ENCODE assay signal across 22 cellular contexts in genomic region chr1:20115916-20116315, GRCh38. TPM values are rescaled to one million over a fixed set of nuclear protein-coding genes. Genes with fewer than 3 reads are reported as not detected.
DNase-seq lines count a peak whose midpoint lies in the region; ATAC-seq and TF ChIP-seq lines count a peak whose summit lies in the region.
"Had no signal": no experiment of that assay in that cellular context is flagged by ENCODE, and none has a peak within 500 bp of the region (broad histone marks: within the 10 kb centered on the region; RNA-seq: fewer than 3 reads in every experiment).

No MANE protein-coding gene starts in this region.

- DNase-seq in activated CD4-positive, CD25-positive, alpha-beta regulatory T cell treated with anti-CD3 and anti-CD28 coated beads, Interleukin-2, amount 50 U/mL, for 72 hours: peak; percentile 13
- no peak for DNase-seq in activated CD4-positive, CD25-positive, alpha-beta regulatory T cell (lab: John Stamatoyannopoulos, UW)
- DNase-seq in mesenteric fat pad (ENCODE audit: low spot score): peak; percentile 53
- peak; percentile 40 for DNase-seq in sigmoid colon
- peak; percentile 19 for DNase-seq in upper lobe of right lung
- no peak for DNase-seq in DMS 273 (lab: John Stamatoyannopoulos, UW; ENCODE audit: unreplicated experiment)
- DNase-seq: AML-193; BE2C; C1 segment of cervical spinal cord; CD4-positive, alpha-beta memory T cell; CD4-positive, CD25-positive, alpha-beta regulatory T cell; CD8-positive, alpha-beta memory T cell; COR-L47; DMS79 treated with DMSO at 0.1 percent for 48 hours; GF-D8 had no signal

- intact Hi-C loops in sigmoid colon (cut with DNase I) (no loop called here), upper lobe of right lung (cut with DNase I) (no loop called here)

- TF ChIP-seq CTCF in sigmoid colon (IDR thresholded peaks at IDR 0.05): no peak
- no peak for TF ChIP-seq CTCF in upper lobe of right lung (IDR thresholded peaks at IDR 0.05)

- H3K27me3 ChIP-seq in sigmoid colon (no peaks in the 10 kb centered on the region), upper lobe of right lung (no peaks in the 10 kb centered on the region)
- H3K27me3 ChIP-seq: BLaER1 had no signal

- H3K36me3 ChIP-seq in sigmoid colon: no peaks in the 10 kb centered on the region
- no peaks in the 10 kb centered on the region for H3K36me3 ChIP-seq in upper lobe of right lung
- H3K36me3 ChIP-seq: BE2C, BLaER1 had no signal

- H3K4me1 ChIP-seq in sigmoid colon (peaks cover 0 to 7% (median 5%) of the 10 kb centered on the region in 4 donors), upper lobe of right lung (no peaks in the 10 kb centered on the region)
- H3K4me1 ChIP-seq: A549, BE2C had no signal

- H3K27ac ChIP-seq in sigmoid colon: no peak overlapping the region
- no peak overlapping the region for H3K27ac ChIP-seq in upper lobe of right lung
- H3K27ac ChIP-seq: 22Rv1, A549, BLaER1 had no signal

- no peak for TF ChIP-seq EP300 in sigmoid colon (IDR thresholded peaks at IDR 0.05)

- WGBS in sigmoid colon, 2 donors: 84 to 91% methylated on average over 7 of the region's 7 CpGs

- no peak for ATAC-seq in upper lobe of right lung
- no peak for ATAC-seq in GM19395 (IDR thresholded peaks at IDR 0.05; ENCODE audit: unreplicated experiment)
- no peak for ATAC-seq in GM19351 (IDR thresholded peaks at IDR 0.05; ENCODE audit: unreplicated experiment)
- ATAC-seq: A549 had no signal

- no peaks in the 10 kb centered on the region for H3K9me3 ChIP-seq in sigmoid colon
- no peaks in the 10 kb centered on the region for H3K9me3 ChIP-seq in upper lobe of right lung
- H3K9me3 ChIP-seq: A549, BE2C, BLaER1 had no signal

- H3K4me3 ChIP-seq in sigmoid colon: no peak overlapping the region
- H3K4me3 ChIP-seq in upper lobe of right lung: no peak overlapping the region
- H3K4me3 ChIP-seq: A549, BLaER1 had no signal

- no peak for TF ChIP-seq POLR2A in sigmoid colon (IDR thresholded peaks at IDR 0.05)

RNA-seq across cellular contexts. Expression of gene PLA2G2D, which starts 3.4 kb away (rescaled TPM):
- total RNA-seq in mesenteric fat pad (not detected), sigmoid colon (under 1 TPM in 1 of 4 donors, not detected in 3; 0.16 TPM), upper lobe of right lung (not detected)
- polyA plus RNA-seq in sigmoid colon: 1 to 10 TPM in 1 of 3 donors, not detected in 2; 8.6 TPM
- total RNA-seq: A172; CD4-positive, alpha-beta memory T cell; CD4-positive, CD25-positive, alpha-beta regulatory T cell; CD8-positive, alpha-beta memory T cell had no signal
- polyA plus RNA-seq: A549; CD4-positive, CD25-positive, alpha-beta regulatory T cell; CD8-positive, alpha-beta memory T cell had no signal

RNA-seq across cellular contexts. Expression of gene PLA2G2F, which starts 23.2 kb away (rescaled TPM):
- total RNA-seq in mesenteric fat pad (not detected), sigmoid colon (not detected), upper lobe of right lung (not detected)
- under 1 TPM in 2 of 3 donors, not detected in 1; 0.60 to 0.80 TPM for polyA plus RNA-seq in sigmoid colon
- total RNA-seq: A172; CD4-positive, alpha-beta memory T cell; CD4-positive, CD25-positive, alpha-beta regulatory T cell; CD8-positive, alpha-beta memory T cell had no signal
- polyA plus RNA-seq: A549; CD14-positive monocyte; CD4-positive, alpha-beta memory T cell; CD4-positive, CD25-positive, alpha-beta regulatory T cell; CD8-positive, alpha-beta memory T cell had no signal

RNA-seq across cellular contexts. Expression of gene PLA2G5, which starts 45.9 kb away (rescaled TPM):
- total RNA-seq in mesenteric fat pad: 5.5 TPM
- total RNA-seq in sigmoid colon: 10 to 100 TPM; 18.6 to 45.4 (median 30.5) TPM
- polyA plus RNA-seq in sigmoid colon: 1 to 10 TPM in 2 of 3 donors, under 1 TPM in 1; 0.69 to 5.4 (median 2.4) TPM
- total RNA-seq in upper lobe of right lung: 4.9 TPM
- total RNA-seq: A172; CD4-positive, alpha-beta memory T cell; CD4-positive, CD25-positive, alpha-beta regulatory T cell; CD8-positive, alpha-beta memory T cell had no signal
- polyA plus RNA-seq: A549; CD14-positive monocyte; CD4-positive, alpha-beta memory T cell; CD4-positive, CD25-positive, alpha-beta regulatory T cell; CD8-positive, alpha-beta memory T cell had no signal

Comparison
In these comparisons a context has a peak if more than half of its experiments do, and no peak if none do; other contexts are left out.
1. DNase-seq: peak in activated CD4-positive, CD25-positive, alpha-beta regulatory T cell treated with anti-CD3 and anti-CD28 coated beads, Interleukin-2, amount 50 U/mL, for 72 hours (single experiment), mesenteric fat pad (single experiment), sigmoid colon (single experiment) and upper lobe of right lung (single experiment); none in activated CD4-positive, CD25-positive, alpha-beta regulatory T cell (0 of 4) and DMS 273 (single experiment).